ENCODE assay signal across 2 cellular contexts in the genomic region with DNA sequence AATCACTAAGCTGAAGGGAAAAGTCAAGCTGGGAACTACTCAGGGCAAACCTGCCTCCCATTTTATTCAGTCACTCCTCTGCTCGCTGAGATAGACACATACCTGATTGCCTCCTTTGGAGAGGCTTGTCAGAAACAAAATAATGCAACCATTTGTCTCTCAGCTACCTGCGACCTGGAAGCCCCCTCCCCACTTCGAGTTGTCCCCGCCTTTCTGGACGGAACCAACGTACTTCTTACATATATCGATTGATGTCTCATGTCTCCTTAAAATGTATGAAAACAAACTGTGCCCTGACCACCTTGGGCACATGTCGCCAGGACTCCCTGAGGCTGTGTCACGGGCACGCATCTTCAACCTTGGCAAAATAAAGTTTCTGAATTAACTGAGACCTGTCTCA.
TF ChIP-seq lines count a peak whose summit lies in the region.

No MANE protein-coding gene starts in this region.

TF ChIP-seq in HepG2, 621 proteins besides CTCF, POLR2A, EP300 and RAD21:
- TF ChIP-seq ZNF629 (CRISPR knock-in tag; conservative IDR thresholded peaks at IDR 0.05) = no peak
- TF ChIP-seq AKAP8 (CRISPR knock-in tag; IDR thresholded peaks at IDR 0.05) = no peak
- no peak for TF ChIP-seq ZC3H13 (CRISPR knock-in tag; IDR thresholded peaks at IDR 0.05)
- no peak for TF ChIP-seq ZBTB8A (CRISPR knock-in tag; IDR thresholded peaks at IDR 0.05; ENCODE audit: borderline replicate concordance, low read depth)
- TF ChIP-seq CAMTA2 (CRISPR knock-in tag; IDR thresholded peaks at IDR 0.05; ENCODE audit: borderline replicate concordance) = no peak
- TF ChIP-seq, protein P1, sequence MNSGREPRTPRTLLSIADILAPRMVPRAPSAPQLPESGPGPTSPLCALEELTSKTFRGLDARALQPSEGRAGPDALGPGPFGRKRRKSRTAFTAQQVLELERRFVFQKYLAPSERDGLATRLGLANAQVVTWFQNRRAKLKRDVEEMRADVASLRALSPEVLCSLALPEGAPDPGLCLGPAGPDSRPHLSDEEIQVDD (CRISPR knock-in tag; IDR thresholded peaks at IDR 0.05; ENCODE audit: borderline replicate concordance) = no peak
- no peak for TF ChIP-seq ZNF510 (CRISPR knock-in tag; IDR thresholded peaks at IDR 0.05; ENCODE audit: low read depth)
- TF ChIP-seq, protein P2, sequence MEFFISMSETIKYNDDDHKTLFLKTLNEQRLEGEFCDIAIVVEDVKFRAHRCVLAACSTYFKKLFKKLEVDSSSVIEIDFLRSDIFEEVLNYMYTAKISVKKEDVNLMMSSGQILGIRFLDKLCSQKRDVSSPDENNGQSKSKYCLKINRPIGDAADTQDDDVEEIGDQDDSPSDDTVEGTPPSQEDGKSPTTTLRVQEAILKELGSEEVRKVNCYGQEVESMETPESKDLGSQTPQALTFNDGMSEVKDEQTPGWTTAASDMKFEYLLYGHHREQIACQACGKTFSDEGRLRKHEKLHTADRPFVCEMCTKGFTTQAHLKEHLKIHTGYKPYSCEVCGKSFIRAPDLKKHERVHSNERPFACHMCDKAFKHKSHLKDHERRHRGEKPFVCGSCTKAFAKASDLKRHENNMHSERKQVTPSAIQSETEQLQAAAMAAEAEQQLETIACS (CRISPR knock-in tag; IDR thresholded peaks at IDR 0.05) = no peak
- no peak for TF ChIP-seq HOXA7 (CRISPR knock-in tag; IDR thresholded peaks at IDR 0.05)
- TF ChIP-seq PPARG (CRISPR knock-in tag; conservative IDR thresholded peaks at IDR 0.05) = no peak
- TF ChIP-seq, protein P3, sequence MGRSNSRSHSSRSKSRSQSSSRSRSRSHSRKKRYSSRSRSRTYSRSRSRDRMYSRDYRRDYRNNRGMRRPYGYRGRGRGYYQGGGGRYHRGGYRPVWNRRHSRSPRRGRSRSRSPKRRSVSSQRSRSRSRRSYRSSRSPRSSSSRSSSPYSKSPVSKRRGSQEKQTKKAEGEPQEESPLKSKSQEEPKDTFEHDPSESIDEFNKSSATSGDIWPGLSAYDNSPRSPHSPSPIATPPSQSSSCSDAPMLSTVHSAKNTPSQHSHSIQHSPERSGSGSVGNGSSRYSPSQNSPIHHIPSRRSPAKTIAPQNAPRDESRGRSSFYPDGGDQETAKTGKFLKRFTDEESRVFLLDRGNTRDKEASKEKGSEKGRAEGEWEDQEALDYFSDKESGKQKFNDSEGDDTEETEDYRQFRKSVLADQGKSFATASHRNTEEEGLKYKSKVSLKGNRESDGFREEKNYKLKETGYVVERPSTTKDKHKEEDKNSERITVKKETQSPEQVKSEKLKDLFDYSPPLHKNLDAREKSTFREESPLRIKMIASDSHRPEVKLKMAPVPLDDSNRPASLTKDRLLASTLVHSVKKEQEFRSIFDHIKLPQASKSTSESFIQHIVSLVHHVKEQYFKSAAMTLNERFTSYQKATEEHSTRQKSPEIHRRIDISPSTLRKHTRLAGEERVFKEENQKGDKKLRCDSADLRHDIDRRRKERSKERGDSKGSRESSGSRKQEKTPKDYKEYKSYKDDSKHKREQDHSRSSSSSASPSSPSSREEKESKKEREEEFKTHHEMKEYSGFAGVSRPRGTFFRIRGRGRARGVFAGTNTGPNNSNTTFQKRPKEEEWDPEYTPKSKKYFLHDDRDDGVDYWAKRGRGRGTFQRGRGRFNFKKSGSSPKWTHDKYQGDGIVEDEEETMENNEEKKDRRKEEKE (IDR thresholded peaks at IDR 0.05) = no peak
- no peak for TF ChIP-seq ZNF382 (CRISPR knock-in tag; IDR thresholded peaks at IDR 0.05; ENCODE audit: borderline replicate concordance)
- TF ChIP-seq ATM (IDR thresholded peaks at IDR 0.05; ENCODE audit: borderline replicate concordance) = no peak
- no peak for TF ChIP-seq ZNF839 (CRISPR knock-in tag; IDR thresholded peaks at IDR 0.05; ENCODE audit: borderline replicate concordance)
- TF ChIP-seq, protein P4, sequence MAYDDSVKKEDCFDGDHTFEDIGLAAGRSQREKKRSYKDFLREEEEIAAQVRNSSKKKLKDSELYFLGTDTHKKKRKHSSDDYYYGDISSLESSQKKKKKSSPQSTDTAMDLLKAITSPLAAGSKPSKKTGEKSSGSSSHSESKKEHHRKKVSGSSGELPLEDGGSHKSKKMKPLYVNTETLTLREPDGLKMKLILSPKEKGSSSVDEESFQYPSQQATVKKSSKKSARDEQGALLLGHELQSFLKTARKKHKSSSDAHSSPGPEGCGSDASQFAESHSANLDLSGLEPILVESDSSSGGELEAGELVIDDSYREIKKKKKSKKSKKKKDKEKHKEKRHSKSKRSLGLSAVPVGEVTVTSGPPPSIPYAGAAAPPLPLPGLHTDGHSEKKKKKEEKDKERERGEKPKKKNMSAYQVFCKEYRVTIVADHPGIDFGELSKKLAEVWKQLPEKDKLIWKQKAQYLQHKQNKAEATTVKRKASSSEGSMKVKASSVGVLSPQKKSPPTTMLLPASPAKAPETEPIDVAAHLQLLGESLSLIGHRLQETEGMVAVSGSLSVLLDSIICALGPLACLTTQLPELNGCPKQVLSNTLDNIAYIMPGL (CRISPR knock-in tag; IDR thresholded peaks at IDR 0.05; ENCODE audit: borderline replicate concordance in 1 of 2, low read depth in 1 of 2) = no peak
- TF ChIP-seq SRF (IDR thresholded peaks at IDR 0.05; ENCODE audit: low read depth, low read length) = no peak

TF ChIP-seq in WTC11, 78 proteins besides CTCF, POLR2A, EP300 and RAD21:
- no peak for TF ChIP-seq EMX1 (CRISPR knock-in tag; IDR thresholded peaks at IDR 0.05)
- TF ChIP-seq, protein P5, sequence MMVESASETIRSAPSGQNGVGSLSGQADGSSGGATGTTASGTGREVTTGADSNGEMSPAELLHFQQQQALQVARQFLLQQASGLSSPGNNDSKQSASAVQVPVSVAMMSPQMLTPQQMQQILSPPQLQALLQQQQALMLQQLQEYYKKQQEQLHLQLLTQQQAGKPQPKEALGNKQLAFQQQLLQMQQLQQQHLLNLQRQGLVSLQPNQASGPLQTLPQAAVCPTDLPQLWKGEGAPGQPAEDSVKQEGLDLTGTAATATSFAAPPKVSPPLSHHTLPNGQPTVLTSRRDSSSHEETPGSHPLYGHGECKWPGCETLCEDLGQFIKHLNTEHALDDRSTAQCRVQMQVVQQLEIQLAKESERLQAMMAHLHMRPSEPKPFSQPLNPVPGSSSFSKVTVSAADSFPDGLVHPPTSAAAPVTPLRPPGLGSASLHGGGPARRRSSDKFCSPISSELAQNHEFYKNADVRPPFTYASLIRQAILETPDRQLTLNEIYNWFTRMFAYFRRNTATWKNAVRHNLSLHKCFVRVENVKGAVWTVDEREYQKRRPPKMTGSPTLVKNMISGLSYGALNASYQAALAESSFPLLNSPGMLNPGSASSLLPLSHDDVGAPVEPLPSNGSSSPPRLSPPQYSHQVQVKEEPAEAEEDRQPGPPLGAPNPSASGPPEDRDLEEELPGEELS (CRISPR knock-in tag; IDR thresholded peaks at IDR 0.05) = no peak
- TF ChIP-seq CREB1 (CRISPR knock-in tag; IDR thresholded peaks at IDR 0.05) = no peak
- TF ChIP-seq, protein P6, sequence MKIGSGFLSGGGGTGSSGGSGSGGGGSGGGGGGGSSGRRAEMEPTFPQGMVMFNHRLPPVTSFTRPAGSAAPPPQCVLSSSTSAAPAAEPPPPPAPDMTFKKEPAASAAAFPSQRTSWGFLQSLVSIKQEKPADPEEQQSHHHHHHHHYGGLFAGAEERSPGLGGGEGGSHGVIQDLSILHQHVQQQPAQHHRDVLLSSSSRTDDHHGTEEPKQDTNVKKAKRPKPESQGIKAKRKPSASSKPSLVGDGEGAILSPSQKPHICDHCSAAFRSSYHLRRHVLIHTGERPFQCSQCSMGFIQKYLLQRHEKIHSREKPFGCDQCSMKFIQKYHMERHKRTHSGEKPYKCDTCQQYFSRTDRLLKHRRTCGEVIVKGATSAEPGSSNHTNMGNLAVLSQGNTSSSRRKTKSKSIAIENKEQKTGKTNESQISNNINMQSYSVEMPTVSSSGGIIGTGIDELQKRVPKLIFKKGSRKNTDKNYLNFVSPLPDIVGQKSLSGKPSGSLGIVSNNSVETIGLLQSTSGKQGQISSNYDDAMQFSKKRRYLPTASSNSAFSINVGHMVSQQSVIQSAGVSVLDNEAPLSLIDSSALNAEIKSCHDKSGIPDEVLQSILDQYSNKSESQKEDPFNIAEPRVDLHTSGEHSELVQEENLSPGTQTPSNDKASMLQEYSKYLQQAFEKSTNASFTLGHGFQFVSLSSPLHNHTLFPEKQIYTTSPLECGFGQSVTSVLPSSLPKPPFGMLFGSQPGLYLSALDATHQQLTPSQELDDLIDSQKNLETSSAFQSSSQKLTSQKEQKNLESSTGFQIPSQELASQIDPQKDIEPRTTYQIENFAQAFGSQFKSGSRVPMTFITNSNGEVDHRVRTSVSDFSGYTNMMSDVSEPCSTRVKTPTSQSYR (CRISPR knock-in tag; IDR thresholded peaks at IDR 0.05) = no peak
- TF ChIP-seq, protein P7, sequence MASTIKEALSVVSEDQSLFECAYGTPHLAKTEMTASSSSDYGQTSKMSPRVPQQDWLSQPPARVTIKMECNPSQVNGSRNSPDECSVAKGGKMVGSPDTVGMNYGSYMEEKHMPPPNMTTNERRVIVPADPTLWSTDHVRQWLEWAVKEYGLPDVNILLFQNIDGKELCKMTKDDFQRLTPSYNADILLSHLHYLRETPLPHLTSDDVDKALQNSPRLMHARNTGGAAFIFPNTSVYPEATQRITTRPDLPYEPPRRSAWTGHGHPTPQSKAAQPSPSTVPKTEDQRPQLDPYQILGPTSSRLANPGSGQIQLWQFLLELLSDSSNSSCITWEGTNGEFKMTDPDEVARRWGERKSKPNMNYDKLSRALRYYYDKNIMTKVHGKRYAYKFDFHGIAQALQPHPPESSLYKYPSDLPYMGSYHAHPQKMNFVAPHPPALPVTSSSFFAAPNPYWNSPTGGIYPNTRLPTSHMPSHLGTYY (CRISPR knock-in tag; IDR thresholded peaks at IDR 0.05) = no peak
- TF ChIP-seq, protein P8, sequence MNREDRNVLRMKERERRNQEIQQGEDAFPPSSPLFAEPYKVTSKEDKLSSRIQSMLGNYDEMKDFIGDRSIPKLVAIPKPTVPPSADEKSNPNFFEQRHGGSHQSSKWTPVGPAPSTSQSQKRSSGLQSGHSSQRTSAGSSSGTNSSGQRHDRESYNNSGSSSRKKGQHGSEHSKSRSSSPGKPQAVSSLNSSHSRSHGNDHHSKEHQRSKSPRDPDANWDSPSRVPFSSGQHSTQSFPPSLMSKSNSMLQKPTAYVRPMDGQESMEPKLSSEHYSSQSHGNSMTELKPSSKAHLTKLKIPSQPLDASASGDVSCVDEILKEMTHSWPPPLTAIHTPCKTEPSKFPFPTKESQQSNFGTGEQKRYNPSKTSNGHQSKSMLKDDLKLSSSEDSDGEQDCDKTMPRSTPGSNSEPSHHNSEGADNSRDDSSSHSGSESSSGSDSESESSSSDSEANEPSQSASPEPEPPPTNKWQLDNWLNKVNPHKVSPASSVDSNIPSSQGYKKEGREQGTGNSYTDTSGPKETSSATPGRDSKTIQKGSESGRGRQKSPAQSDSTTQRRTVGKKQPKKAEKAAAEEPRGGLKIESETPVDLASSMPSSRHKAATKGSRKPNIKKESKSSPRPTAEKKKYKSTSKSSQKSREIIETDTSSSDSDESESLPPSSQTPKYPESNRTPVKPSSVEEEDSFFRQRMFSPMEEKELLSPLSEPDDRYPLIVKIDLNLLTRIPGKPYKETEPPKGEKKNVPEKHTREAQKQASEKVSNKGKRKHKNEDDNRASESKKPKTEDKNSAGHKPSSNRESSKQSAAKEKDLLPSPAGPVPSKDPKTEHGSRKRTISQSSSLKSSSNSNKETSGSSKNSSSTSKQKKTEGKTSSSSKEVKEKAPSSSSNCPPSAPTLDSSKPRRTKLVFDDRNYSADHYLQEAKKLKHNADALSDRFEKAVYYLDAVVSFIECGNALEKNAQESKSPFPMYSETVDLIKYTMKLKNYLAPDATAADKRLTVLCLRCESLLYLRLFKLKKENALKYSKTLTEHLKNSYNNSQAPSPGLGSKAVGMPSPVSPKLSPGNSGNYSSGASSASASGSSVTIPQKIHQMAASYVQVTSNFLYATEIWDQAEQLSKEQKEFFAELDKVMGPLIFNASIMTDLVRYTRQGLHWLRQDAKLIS (CRISPR knock-in tag; IDR thresholded peaks at IDR 0.05; ENCODE audit: borderline replicate concordance) = no peak
- TF ChIP-seq, protein P9, sequence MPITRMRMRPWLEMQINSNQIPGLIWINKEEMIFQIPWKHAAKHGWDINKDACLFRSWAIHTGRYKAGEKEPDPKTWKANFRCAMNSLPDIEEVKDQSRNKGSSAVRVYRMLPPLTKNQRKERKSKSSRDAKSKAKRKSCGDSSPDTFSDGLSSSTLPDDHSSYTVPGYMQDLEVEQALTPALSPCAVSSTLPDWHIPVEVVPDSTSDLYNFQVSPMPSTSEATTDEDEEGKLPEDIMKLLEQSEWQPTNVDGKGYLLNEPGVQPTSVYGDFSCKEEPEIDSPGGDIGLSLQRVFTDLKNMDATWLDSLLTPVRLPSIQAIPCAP (CRISPR knock-in tag; IDR thresholded peaks at IDR 0.05) = no peak
- no peak for TF ChIP-seq ZNF219 (CRISPR knock-in tag; IDR thresholded peaks at IDR 0.05; ENCODE audit: borderline replicate concordance)
- no peak for TF ChIP-seq RELA (CRISPR knock-in tag; IDR thresholded peaks at IDR 0.05; ENCODE audit: borderline replicate concordance)
- TF ChIP-seq FOXP1 (CRISPR knock-in tag; IDR thresholded peaks at IDR 0.05; ENCODE audit: borderline replicate concordance) = no peak
- TF ChIP-seq, protein P10, sequence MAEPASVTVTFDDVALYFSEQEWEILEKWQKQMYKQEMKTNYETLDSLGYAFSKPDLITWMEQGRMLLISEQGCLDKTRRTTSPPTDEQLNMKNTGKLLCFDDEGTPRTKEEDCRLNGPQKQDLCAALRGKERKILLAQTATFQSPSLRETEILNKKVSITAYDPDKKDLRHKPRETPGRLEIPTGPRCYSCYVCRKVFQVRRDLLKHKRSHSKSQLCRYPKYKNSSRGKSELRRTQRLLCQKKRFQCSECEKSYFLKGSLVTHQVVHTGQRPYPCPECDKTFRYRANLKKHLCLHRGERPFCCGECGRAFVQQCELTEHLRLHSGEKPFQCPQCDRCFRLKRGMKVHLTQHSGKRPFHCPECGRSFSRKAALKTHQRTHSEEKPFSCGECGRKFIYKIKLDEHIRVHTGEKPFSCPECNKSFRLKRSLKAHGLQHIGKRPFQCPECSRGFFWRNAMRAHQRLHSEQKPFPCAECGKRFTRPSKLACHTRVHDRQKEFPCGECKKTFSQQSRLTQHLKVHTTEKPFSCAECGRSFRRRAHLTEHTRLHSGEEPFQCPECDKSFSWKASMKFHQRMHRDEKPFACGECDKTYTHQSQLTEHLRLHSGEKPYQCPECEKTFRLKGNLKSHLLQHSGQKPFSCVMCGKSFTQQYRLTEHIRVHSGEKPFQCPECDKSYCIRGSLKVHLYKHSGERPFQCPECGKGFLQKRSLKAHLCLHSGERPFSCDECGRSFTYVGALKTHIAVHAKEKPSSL (CRISPR knock-in tag; conservative IDR thresholded peaks at IDR 0.05) = no peak
- no peak for TF ChIP-seq ZNF263 (CRISPR knock-in tag; IDR thresholded peaks at IDR 0.05; ENCODE audit: low read depth)
